Comparison of ENCODE assay signal across 1 cellular context in the genomic region with DNA sequence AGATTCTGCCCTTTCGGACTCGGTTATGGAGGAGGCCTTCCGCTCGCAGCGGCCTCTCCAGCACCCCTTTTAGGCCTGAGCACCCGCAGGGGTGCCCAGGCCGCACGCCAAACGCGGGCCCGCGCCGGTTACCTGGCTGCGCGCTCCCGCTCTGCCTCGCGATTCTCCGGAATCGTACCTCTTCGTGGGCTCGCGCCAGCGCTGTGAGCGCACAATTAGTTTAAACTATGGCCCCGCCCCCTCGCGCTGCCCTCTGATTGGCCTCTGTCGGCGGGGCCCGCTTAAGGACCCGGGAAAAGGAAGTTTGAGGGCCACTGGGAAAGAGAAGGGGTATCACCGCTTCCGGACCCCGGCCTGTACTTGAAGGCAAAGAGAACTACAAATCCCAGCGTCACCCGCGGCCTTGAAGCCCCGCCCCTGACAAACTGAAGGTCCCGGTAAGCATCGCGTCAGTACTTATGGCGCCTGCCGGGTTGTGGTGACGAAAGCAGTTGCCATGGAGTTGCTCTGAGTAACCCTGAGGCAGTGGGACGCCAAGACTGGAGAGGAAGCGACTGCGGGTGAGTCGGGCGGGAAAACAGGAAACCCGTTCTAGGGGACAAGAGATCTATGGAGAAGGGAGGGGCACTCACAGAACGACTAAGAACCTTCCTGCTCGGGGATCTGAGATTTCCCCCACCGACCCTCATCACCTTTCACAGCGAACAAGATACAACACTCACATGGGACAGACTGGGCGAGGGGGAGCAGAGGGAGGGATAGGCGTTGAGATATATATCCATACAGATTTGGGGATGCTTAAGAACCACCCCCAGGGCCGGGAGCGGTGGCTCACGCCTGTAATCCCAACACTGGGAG.
A peak's percentile ranks its signal among the peaks of the same experiment; 100 is the strongest.
TF ChIP-seq lines count a peak whose summit lies in the region.

LRRC51 (plus strand) TSS at position 525 of the 858 bp plus-strand sequence. CDS start 8,234 bp downstream, outside the sequence.
NUMA1 (minus strand) TSS at position 217 of the 858 bp plus-strand sequence. CDS start 44,599 bp downstream, outside the sequence.

TF ChIP-seq in HEK293, 187 proteins besides CTCF, POLR2A, EP300 and RAD21 (continued from another document and continues in another):
- TF ChIP-seq ZBTB49 (tag by site-specific recombination; IDR thresholded peaks at IDR 0.05; ENCODE audit: low read depth) (no peak), ZNF311 (tag by site-specific recombination; IDR thresholded peaks at IDR 0.05; ENCODE audit: borderline replicate concordance) (no peak), ZNF664 (tag by site-specific recombination; IDR thresholded peaks at IDR 0.05) (no peak), ZSCAN23 (tag by site-specific recombination; IDR thresholded peaks at IDR 0.05) (no peak), ZNF112 (tag by site-specific recombination; IDR thresholded peaks at IDR 0.05) (no peak), ZNF792 (tag by site-specific recombination; IDR thresholded peaks at IDR 0.05) (no peak), ZNF791 (tag by site-specific recombination; IDR thresholded peaks at IDR 0.05) (no peak), ZBTB17 (tag by site-specific recombination; IDR thresholded peaks at IDR 0.05) (peak; percentile 93), ZSCAN18 (tag by site-specific recombination; IDR thresholded peaks at IDR 0.05) (no peak), ZNF704 (tag by site-specific recombination; IDR thresholded peaks at IDR 0.05) (no peak), ZNF596 (tag by site-specific recombination; IDR thresholded peaks at IDR 0.05) (no peak), ZNF155 (tag by site-specific recombination; IDR thresholded peaks at IDR 0.05) (no peak), ZFP37 (tag by site-specific recombination; IDR thresholded peaks at IDR 0.05) (no peak), ZSCAN4 (tag by site-specific recombination; IDR thresholded peaks at IDR 0.05) (no peak), ZSCAN5A (tag by site-specific recombination; IDR thresholded peaks at IDR 0.05) (no peak), PRDM10 (tag by site-specific recombination; IDR thresholded peaks at IDR 0.05) (peak; percentile 99), ZNF624 (tag by site-specific recombination; IDR thresholded peaks at IDR 0.05) (no peak), ZNF24 (tag by site-specific recombination; IDR thresholded peaks at IDR 0.05) (peak; percentile 95), ZNF585B (tag by site-specific recombination; IDR thresholded peaks at IDR 0.05) (no peak), PATZ1 (tag by site-specific recombination; IDR thresholded peaks at IDR 0.05) (peak; percentile 35), ZNF580 (tag by site-specific recombination; IDR thresholded peaks at IDR 0.05) (0 out of 2 replicates have a peak, but pooled peaks have one; percentile 19), ZBTB48 (tag by site-specific recombination; IDR thresholded peaks at IDR 0.05) (peak; percentile 48), HOXA7 (CRISPR knock-in tag; IDR thresholded peaks at IDR 0.05; ENCODE audit: borderline replicate concordance) (no peak), ZNF132 (tag by site-specific recombination; IDR thresholded peaks at IDR 0.05; ENCODE audit: borderline replicate concordance) (no peak), ZNF37A (tag by site-specific recombination; IDR thresholded peaks at IDR 0.05) (no peak), ZNF626 (tag by site-specific recombination; IDR thresholded peaks at IDR 0.05) (no peak), ZNF701 (tag by site-specific recombination; IDR thresholded peaks at IDR 0.05) (no peak), OVOL3 (tag by site-specific recombination; IDR thresholded peaks at IDR 0.05) (no peak)
- TF ChIP-seq, protein P1, sequence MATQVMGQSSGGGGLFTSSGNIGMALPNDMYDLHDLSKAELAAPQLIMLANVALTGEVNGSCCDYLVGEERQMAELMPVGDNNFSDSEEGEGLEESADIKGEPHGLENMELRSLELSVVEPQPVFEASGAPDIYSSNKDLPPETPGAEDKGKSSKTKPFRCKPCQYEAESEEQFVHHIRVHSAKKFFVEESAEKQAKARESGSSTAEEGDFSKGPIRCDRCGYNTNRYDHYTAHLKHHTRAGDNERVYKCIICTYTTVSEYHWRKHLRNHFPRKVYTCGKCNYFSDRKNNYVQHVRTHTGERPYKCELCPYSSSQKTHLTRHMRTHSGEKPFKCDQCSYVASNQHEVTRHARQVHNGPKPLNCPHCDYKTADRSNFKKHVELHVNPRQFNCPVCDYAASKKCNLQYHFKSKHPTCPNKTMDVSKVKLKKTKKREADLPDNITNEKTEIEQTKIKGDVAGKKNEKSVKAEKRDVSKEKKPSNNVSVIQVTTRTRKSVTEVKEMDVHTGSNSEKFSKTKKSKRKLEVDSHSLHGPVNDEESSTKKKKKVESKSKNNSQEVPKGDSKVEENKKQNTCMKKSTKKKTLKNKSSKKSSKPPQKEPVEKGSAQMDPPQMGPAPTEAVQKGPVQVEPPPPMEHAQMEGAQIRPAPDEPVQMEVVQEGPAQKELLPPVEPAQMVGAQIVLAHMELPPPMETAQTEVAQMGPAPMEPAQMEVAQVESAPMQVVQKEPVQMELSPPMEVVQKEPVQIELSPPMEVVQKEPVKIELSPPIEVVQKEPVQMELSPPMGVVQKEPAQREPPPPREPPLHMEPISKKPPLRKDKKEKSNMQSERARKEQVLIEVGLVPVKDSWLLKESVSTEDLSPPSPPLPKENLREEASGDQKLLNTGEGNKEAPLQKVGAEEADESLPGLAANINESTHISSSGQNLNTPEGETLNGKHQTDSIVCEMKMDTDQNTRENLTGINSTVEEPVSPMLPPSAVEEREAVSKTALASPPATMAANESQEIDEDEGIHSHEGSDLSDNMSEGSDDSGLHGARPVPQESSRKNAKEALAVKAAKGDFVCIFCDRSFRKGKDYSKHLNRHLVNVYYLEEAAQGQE (tag by site-specific recombination; IDR thresholded peaks at IDR 0.05): no peak
- TF ChIP-seq, protein P2, sequence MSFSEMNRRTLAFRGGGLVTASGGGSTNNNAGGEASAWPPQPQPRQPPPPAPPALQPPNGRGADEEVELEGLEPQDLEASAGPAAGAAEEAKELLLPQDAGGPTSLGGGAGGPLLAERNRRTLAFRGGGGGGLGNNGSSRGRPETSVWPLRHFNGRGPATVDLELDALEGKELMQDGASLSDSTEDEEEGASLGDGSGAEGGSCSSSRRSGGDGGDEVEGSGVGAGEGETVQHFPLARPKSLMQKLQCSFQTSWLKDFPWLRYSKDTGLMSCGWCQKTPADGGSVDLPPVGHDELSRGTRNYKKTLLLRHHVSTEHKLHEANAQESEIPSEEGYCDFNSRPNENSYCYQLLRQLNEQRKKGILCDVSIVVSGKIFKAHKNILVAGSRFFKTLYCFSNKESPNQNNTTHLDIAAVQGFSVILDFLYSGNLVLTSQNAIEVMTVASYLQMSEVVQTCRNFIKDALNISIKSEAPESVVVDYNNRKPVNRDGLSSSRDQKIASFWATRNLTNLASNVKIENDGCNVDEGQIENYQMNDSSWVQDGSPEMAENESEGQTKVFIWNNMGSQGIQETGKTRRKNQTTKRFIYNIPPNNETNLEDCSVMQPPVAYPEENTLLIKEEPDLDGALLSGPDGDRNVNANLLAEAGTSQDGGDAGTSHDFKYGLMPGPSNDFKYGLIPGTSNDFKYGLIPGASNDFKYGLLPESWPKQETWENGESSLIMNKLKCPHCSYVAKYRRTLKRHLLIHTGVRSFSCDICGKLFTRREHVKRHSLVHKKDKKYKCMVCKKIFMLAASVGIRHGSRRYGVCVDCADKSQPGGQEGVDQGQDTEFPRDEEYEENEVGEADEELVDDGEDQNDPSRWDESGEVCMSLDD (tag by site-specific recombination; IDR thresholded peaks at IDR 0.05): peak; percentile 98
